Comparison of ENCODE assay signal across 1 cellular context in genomic region chr6:36123270-36124139, GRCh38.
A peak's percentile ranks its signal among the peaks of the same experiment; 100 is the strongest.
TF ChIP-seq lines count a peak whose summit lies in the region.

No MANE protein-coding gene starts in this region.

TF ChIP-seq in HepG2, 621 proteins besides CTCF, POLR2A, EP300 and RAD21 (continued from another document and continues in another):
- no peak for TF ChIP-seq ZBTB43 (CRISPR knock-in tag; conservative IDR thresholded peaks at IDR 0.05)
- no peak for TF ChIP-seq THYN1 (CRISPR knock-in tag; IDR thresholded peaks at IDR 0.05; ENCODE audit: borderline replicate concordance, low read depth)
- 0 out of 2 replicates have a peak, but pooled peaks have one; percentile 23 for TF ChIP-seq MBNL3 (CRISPR knock-in tag; conservative IDR thresholded peaks at IDR 0.05)
- no peak for TF ChIP-seq ZNF30 (CRISPR knock-in tag; IDR thresholded peaks at IDR 0.05)
- no peak for TF ChIP-seq ATF3 (CRISPR knock-in tag; IDR thresholded peaks at IDR 0.05)
- no peak for TF ChIP-seq ZBTB7A (CRISPR knock-in tag; IDR thresholded peaks at IDR 0.05)
- TF ChIP-seq HDAC2 (CRISPR knock-in tag; IDR thresholded peaks at IDR 0.05), result no peak
- no peak for TF ChIP-seq MXD4 (CRISPR knock-in tag; IDR thresholded peaks at IDR 0.05)
- TF ChIP-seq RARG (CRISPR knock-in tag; IDR thresholded peaks at IDR 0.05; ENCODE audit: low read depth), result 0 out of 2 replicates have a peak, but pooled peaks have one; percentile 37
- TF ChIP-seq ZBTB37 (CRISPR knock-in tag; IDR thresholded peaks at IDR 0.05), result no peak
- peak; percentile 54; the same call in 1 of the 2 replicates for TF ChIP-seq ZNF101 (CRISPR knock-in tag; IDR thresholded peaks at IDR 0.05; ENCODE audit: borderline replicate concordance, low read depth)
- no peak for TF ChIP-seq ZNF354B (CRISPR knock-in tag; IDR thresholded peaks at IDR 0.05)
- TF ChIP-seq HMGXB4 (CRISPR knock-in tag; IDR thresholded peaks at IDR 0.05; ENCODE audit: borderline replicate concordance in 1 of 2, low read depth in 1 of 2), result peak in 1 of 2 experiments; percentile 40; a peak in 1 of 4 replicates
- no peak for TF ChIP-seq ZNF530 (CRISPR knock-in tag; IDR thresholded peaks at IDR 0.05; ENCODE audit: low read depth)
- TF ChIP-seq ZNF563 (CRISPR knock-in tag; IDR thresholded peaks at IDR 0.05), result no peak
- TF ChIP-seq POLR2AphosphoS2 (IDR thresholded peaks at IDR 0.05; ENCODE audit: low read depth, low read length), result no peak
- TF ChIP-seq MAFK (conservative IDR thresholded peaks at IDR 0.05 in 1 of 2, IDR thresholded peaks at IDR 0.05 in 1 of 2; ENCODE audit: low read length in 2 of 2), result no peak
- no peak for TF ChIP-seq FOXP1 (IDR thresholded peaks at IDR 0.05)
- no peak for TF ChIP-seq FOXP1 (CRISPR knock-in tag; IDR thresholded peaks at IDR 0.05)
- TF ChIP-seq KDM4B (CRISPR knock-in tag; IDR thresholded peaks at IDR 0.05), result no peak
- TF ChIP-seq MAZ (IDR thresholded peaks at IDR 0.05; ENCODE audit: borderline replicate concordance, low read depth, low read length), result peak; percentile 68; the same call in 1 of the 2 replicates
- TF ChIP-seq MAZ (CRISPR knock-in tag; IDR thresholded peaks at IDR 0.05; ENCODE audit: low read depth), result peak; percentile 70; the same call in 1 of the 2 replicates
- TF ChIP-seq CEBPG (CRISPR knock-in tag; IDR thresholded peaks at IDR 0.05), result no peak
- no peak for TF ChIP-seq ZNF496 (CRISPR knock-in tag; IDR thresholded peaks at IDR 0.05; ENCODE audit: insufficient replicate concordance)
- TF ChIP-seq SRSF4 (IDR thresholded peaks at IDR 0.05; ENCODE audit: low read depth, low read length, poor library complexity, severe bottlenecking), result no peak
- TF ChIP-seq ZNF556 (CRISPR knock-in tag; IDR thresholded peaks at IDR 0.05; ENCODE audit: borderline replicate concordance), result peak; percentile 24; the same call in 1 of the 2 replicates
- 0 out of 2 replicates have a peak, but pooled peaks have one; percentile 58 for TF ChIP-seq ZNF512 (CRISPR knock-in tag; IDR thresholded peaks at IDR 0.05)
- no peak for TF ChIP-seq AKNA (CRISPR knock-in tag; IDR thresholded peaks at IDR 0.05; ENCODE audit: borderline replicate concordance)
- TF ChIP-seq JUND (CRISPR knock-in tag; IDR thresholded peaks at IDR 0.05), result no peak
- TF ChIP-seq SPEN (CRISPR knock-in tag; IDR thresholded peaks at IDR 0.05; ENCODE audit: low read depth), result 0 out of 2 replicates have a peak, but pooled peaks have one; percentile 21
- TF ChIP-seq SAFB2 (CRISPR knock-in tag; IDR thresholded peaks at IDR 0.05; ENCODE audit: borderline replicate concordance, low read depth), result no peak
- TF ChIP-seq ZNF274 (CRISPR knock-in tag; IDR thresholded peaks at IDR 0.05), result no peak
- peak; percentile 27 for TF ChIP-seq YY1 (IDR thresholded peaks at IDR 0.05; ENCODE audit: insufficient read depth, insufficient replicate concordance, low read depth, low read length)
- no peak for TF ChIP-seq CREB3 (CRISPR knock-in tag; IDR thresholded peaks at IDR 0.05)
- no peak for TF ChIP-seq SRF (IDR thresholded peaks at IDR 0.05; ENCODE audit: low read depth, low read length)
- TF ChIP-seq CHCHD3 (CRISPR knock-in tag; IDR thresholded peaks at IDR 0.05), result no peak
- TF ChIP-seq NONO (IDR thresholded peaks at IDR 0.05), result no peak
- TF ChIP-seq NONO (CRISPR knock-in tag; conservative IDR thresholded peaks at IDR 0.05), result peak; percentile 63; the same call in 1 of the 2 replicates
- TF ChIP-seq ZNF598 (CRISPR knock-in tag; IDR thresholded peaks at IDR 0.05; ENCODE audit: borderline replicate concordance), result no peak
- TF ChIP-seq HMGA1 (CRISPR knock-in tag; conservative IDR thresholded peaks at IDR 0.05), result no peak
- no peak for TF ChIP-seq ZNF3 (CRISPR knock-in tag; IDR thresholded peaks at IDR 0.05)
- TF ChIP-seq ZNF619 (CRISPR knock-in tag; IDR thresholded peaks at IDR 0.05), result 0 out of 2 replicates have a peak, but pooled peaks have one; percentile 4
- peak; percentile 93 for TF ChIP-seq ZNF281 (CRISPR knock-in tag; IDR thresholded peaks at IDR 0.05; ENCODE audit: borderline replicate concordance)
- no peak for TF ChIP-seq BCLAF1 (IDR thresholded peaks at IDR 0.05)
- TF ChIP-seq ZZZ3 (CRISPR knock-in tag; IDR thresholded peaks at IDR 0.05; ENCODE audit: borderline replicate concordance), result no peak
